18 cellular contexts compared by ENCODE assay signal in the genomic region with DNA sequence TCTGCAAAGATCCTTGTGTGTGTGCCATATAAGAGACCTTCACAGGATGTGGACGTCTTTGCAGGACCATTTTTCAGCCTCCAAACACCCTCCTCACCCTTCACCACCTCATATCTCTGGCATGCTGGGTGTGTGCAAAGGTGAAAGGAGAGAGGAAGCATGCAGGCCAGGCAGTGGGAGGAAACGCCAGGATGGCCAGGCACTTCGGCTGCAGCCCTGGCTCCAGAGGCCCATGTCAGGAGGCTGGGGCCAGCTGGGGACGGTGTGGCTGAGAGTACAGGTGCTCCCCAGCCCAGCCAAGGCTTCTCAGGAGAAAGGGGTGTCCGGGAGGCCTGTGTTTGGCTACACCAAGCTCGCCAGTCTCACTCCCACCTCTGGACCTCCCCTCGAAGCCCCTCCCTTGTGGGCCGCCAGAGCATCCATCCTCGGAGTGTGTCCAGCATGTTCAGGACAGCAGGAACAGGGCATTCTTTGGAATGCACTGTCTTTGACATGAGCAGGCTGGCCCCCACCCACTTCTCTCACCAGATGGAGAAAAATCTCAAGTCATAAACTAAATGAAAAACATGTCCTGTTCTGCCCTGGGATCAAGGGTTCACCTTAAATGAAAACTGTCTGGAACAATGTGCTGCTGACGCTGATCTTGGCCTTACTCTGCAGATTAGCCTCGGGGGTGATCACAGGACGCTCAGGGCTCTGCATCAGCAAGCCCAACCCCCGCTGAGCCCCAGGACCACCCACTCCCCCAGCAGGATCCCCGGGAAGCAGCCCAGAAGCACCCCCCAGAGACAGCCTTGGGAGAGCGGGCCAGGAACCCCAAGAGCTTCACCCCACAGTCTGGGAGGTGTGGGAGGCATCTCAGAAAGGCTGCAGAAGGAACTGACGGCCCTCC. TPM values are rescaled to one million over a fixed set of nuclear protein-coding genes. Genes with fewer than 3 reads are reported as not detected.
DNase-seq lines count a peak whose midpoint lies in the region; ATAC-seq and TF ChIP-seq lines count a peak whose summit lies in the region.
"Had no signal": no experiment of that assay in that cellular context is flagged by ENCODE, and none has a peak within 500 bp of the region (broad histone marks: within the 10 kb centered on the region; RNA-seq: fewer than 3 reads in every experiment).

No MANE protein-coding gene starts in this region.

- TF ChIP-seq CTCF in HFF-Myc (IDR thresholded peaks at IDR 0.05; ENCODE audit: low read depth, low read length, missing control alignments) (no peak), left lung (IDR thresholded peaks at IDR 0.05) (no peak)

- H3K9me3 ChIP-seq in duodenal mucosa (ENCODE audit: control insufficient read depth in 1 of 2, low read length in 2 of 2) (no peaks in the 10 kb centered on the region), left lung (no peaks in the 10 kb centered on the region), thymus (ENCODE audit: control insufficient read depth) (no peaks in the 10 kb centered on the region)
- H3K9me3 ChIP-seq: BE2C, SK-N-SH, spleen had no signal

- H3K4me1 ChIP-seq in duodenal mucosa (ENCODE audit: control insufficient read depth in 1 of 2, insufficient read depth in 2 of 2, low read length in 2 of 2) (peaks cover 34% of the 10 kb centered on the region in 2 donors), left lung (no peaks in the 10 kb centered on the region), thymus (ENCODE audit: control insufficient read depth, insufficient read depth, low read length) (no peaks in the 10 kb centered on the region)
- H3K4me1 ChIP-seq: BE2C, parathyroid adenoma had no signal

- H3K27me3 ChIP-seq in duodenal mucosa (ENCODE audit: control insufficient read depth in 1 of 2, insufficient read depth in 2 of 2, low read length in 2 of 2) (no peaks in the 10 kb centered on the region), left lung (no peaks in the 10 kb centered on the region), thymus (ENCODE audit: control insufficient read depth, insufficient read depth) (no peaks in the 10 kb centered on the region)
- H3K27me3 ChIP-seq: BE2C, spleen had no signal

- H3K27ac ChIP-seq in duodenal mucosa (ENCODE audit: low read depth, low read length) (peak overlapping the region; percentile 42), left lung (no peak overlapping the region), thymus (ENCODE audit: low read depth) (peak overlapping the region; percentile 6)
- H3K27ac ChIP-seq: parathyroid adenoma, spleen had no signal

- H3K4me3 ChIP-seq in HFF-Myc (replicated peaks; ENCODE audit: low read depth, low read length) (0 out of 2 replicates have a peak overlapping the region, but pooled peaks have one; percentile 3), duodenal mucosa (ENCODE audit: low read depth in 1 of 2, low read length in 2 of 2) (no peak overlapping the region), left lung (no peak overlapping the region), thymus (ENCODE audit: low read length) (no peak overlapping the region)
- H3K4me3 ChIP-seq: spleen had no signal

- intact Hi-C loops in left lung (cut with DNase I): no loop called here

- WGBS in thymus: 92% methylated on average over 16 of the region's 16 CpGs

- no peak overlapping the region for H3K9ac ChIP-seq in duodenal mucosa (ENCODE audit: low read depth in 1 of 2, low read length in 2 of 2)
- H3K9ac ChIP-seq: parathyroid adenoma, SK-N-SH had no signal

- peaks cover 5 to 7% of the 10 kb centered on the region in 2 donors for H3K36me3 ChIP-seq in duodenal mucosa (ENCODE audit: control insufficient read depth in 1 of 2, insufficient read depth in 2 of 2, low read length in 2 of 2)
- H3K36me3 ChIP-seq in left lung: peaks cover 0 to 10% of the 10 kb centered on the region in 2 donors
- no peaks in the 10 kb centered on the region for H3K36me3 ChIP-seq in thymus (ENCODE audit: control insufficient read depth, insufficient read depth)
- H3K36me3 ChIP-seq: BE2C had no signal

- DNase-seq in HFF-Myc (ENCODE audit: extremely low read depth, low read depth): peak; percentile 92
- no peak for DNase-seq in left lung
- DNase-seq in NCI-H2227 treated with DMSO at 0.1 percent for 48 hours (lab: John Stamatoyannopoulos, UW): no peak
- no peak for DNase-seq in activated CD4-positive, alpha-beta T cell treated with anti-CD3 and anti-CD28 coated beads, Interleukin-2, amount 50 U/mL, for 1 hour
- DNase-seq: activated CD4-positive, alpha-beta T cell treated with anti-CD3 and anti-CD28 coated beads, Interleukin-2, amount 50 U/mL, for 4 hours; activated T-cell treated with anti-CD3 and anti-CD28 coated beads, Interleukin-2, amount 50 U/mL, for 1 hour; BE2C; central memory CD4-positive, alpha-beta T cell; DMS 273 treated with DMSO at 0.1 percent for 48 hours; NCI-H187; SK-N-SH; spleen had no signal

- ATAC-seq in left lung (peak; percentile 29), HG03457 (IDR thresholded peaks at IDR 0.05; ENCODE audit: unreplicated experiment) (no peak), HG03139 (IDR thresholded peaks at IDR 0.05; ENCODE audit: unreplicated experiment) (no peak)
- ATAC-seq: stimulated activated memory B cell treated with anti-CD40 and anti-IgM and Interleukin-4, amounts not matched to agents 10 μg/mL and 1 μg/mL and 100 μg/mL, for 72 hours had no signal

RNA-seq across cellular contexts. Expression of gene PEMT, which starts 15.9 kb away (rescaled TPM):
- 10 to 100 TPM; 25.2 to 38.7 TPM for total RNA-seq in left lung
- 14.1 TPM for polyA plus RNA-seq in thymus

Comparison
In these comparisons a context has a peak if more than half of its experiments do, and no peak if none do; other contexts are left out.
1. H3K27ac ChIP-seq: peak in duodenal mucosa (single experiment) and thymus (single experiment); none in left lung (0 of 2).